In genomic region chr4:156547891-156548290, GRCh38 we compare ENCODE assay signal across 28 cellular contexts.
DNase-seq lines count a peak whose midpoint lies in the region; ATAC-seq, FAIRE-seq and TF ChIP-seq lines count a peak whose summit lies in the region.
"Had no signal": no experiment of that assay in that cellular context is flagged by ENCODE, and none has a peak within 500 bp of the region (broad histone marks: within the 10 kb centered on the region; RNA-seq: fewer than 3 reads in every experiment).

No MANE protein-coding gene starts in this region.

- H2BK120ac ChIP-seq in mesenchymal stem cell (ENCODE audit: low read depth, low read length): no peak overlapping the region

- H3K27ac ChIP-seq in A549: no peak overlapping the region
- peak overlapping the region; percentile 29 for H3K27ac ChIP-seq in brain microvascular endothelial cell
- no peak overlapping the region for H3K27ac ChIP-seq in mesenchymal stem cell (ENCODE audit: low read length, poor library complexity, severe bottlenecking)
- no peak overlapping the region for H3K27ac ChIP-seq in CD4-positive, alpha-beta T cell (ENCODE audit: low read depth, low read length)
- H3K27ac ChIP-seq: BLaER1, dorsolateral prefrontal cortex, left lung had no signal

- TF ChIP-seq RAD21 in A549 (conservative IDR thresholded peaks at IDR 0.05 in 1 of 2, IDR thresholded peaks at IDR 0.05 in 1 of 2): no peak

- TF ChIP-seq POLR2A in A549 (IDR thresholded peaks at IDR 0.05; ENCODE audit: low read length): no peak

- no peak overlapping the region for H3K4ac ChIP-seq in mesenchymal stem cell (ENCODE audit: low read depth in 1 of 2, low read length in 2 of 2)

- no peaks in the 10 kb centered on the region for H3K4me1 Mint-ChIP-seq in CD4-positive, alpha-beta T cell (ENCODE audit: low read depth)

- TF ChIP-seq CTCF in A549 (IDR thresholded peaks at IDR 0.05) (no peak), brain microvascular endothelial cell (IDR thresholded peaks at IDR 0.05; ENCODE audit: low read depth, low read length, missing control alignments) (no peak)
- TF ChIP-seq CTCF in CD4-positive, alpha-beta T cell (IDR thresholded peaks at IDR 0.05): no peak

- no peaks in the 10 kb centered on the region for H3K79me1 ChIP-seq in mesenchymal stem cell (replicated peaks; ENCODE audit: low read length, poor library complexity, severe bottlenecking)

- DNase-seq in A549 (ENCODE audit: low read depth in 1 of 2, low spot score in 1 of 2) (no peak), NCI-H226 (peak; percentile 43), brain microvascular endothelial cell (no peak), mesenchymal stem cell (peak; percentile 63), SW480 (ENCODE audit: low spot score) (no peak), NCI-H1694 (lab: John Stamatoyannopoulos, UW) (no peak)
- DNase-seq in activated CD4-positive, alpha-beta T cell treated with anti-CD3 and anti-CD28 coated beads, Interleukin-2, amount 50 U/mL, for 48 hours: no peak
- no peak for DNase-seq in CD4-positive, alpha-beta T cell
- DNase-seq: activated CD4-positive, alpha-beta T cell treated with anti-CD3 and anti-CD28 coated beads for 4 hours; activated naive CD4-positive, alpha-beta T cell treated with Interleukin-2 at 50 U/mL for 16 hours; activated T-cell treated with anti-CD3 and anti-CD28 coated beads, Interleukin-2, amount 50 U/mL, for 48 hours; COR-L47; DMS79; dorsolateral prefrontal cortex; H7; left lung; mucosa of descending colon; NCI-H146; NCI-H2171; NCI-H524 treated with DMSO at 0.1 percent for 48 hours; NK-92 treated with Interleukin-12 subunit alpha and Interleukin-12 subunit beta, amount 100 ng/mL, for 24 hours; right cardiac atrium; T-helper 2 cell; transverse colon had no signal

- no peak overlapping the region for H3K4me3 Mint-ChIP-seq in CD4-positive, alpha-beta T cell
- H3K4me3 Mint-ChIP-seq: stimulated activated naive CD8-positive, alpha-beta T cell treated with anti-CD3 and anti-CD28 coated beads, Interleukin-15, Interleukin-2, amounts not matched to agents 100 ng/mL and 50 ng/mL, for 24 hours had no signal

- no peak overlapping the region for H3K9ac ChIP-seq in mesenchymal stem cell (ENCODE audit: low read length)
- H3K9ac ChIP-seq: BLaER1 had no signal

- TF ChIP-seq EP300 in A549 (IDR thresholded peaks at IDR 0.05): no peak

- H4K91ac ChIP-seq in mesenchymal stem cell (ENCODE audit: low read length): no peak overlapping the region

- CTCF ChIA-PET in A549 (lab: Yijun Ruan, JAX): no interaction called here
- CTCF ChIA-PET in CD4-positive, alpha-beta T cell (lab: Charles Lee): no interaction called here

- H2AFZ ChIP-seq in mesenchymal stem cell (ENCODE audit: low read depth, low read length): no peak overlapping the region

- H3K27ac Mint-ChIP-seq in CD4-positive, alpha-beta T cell: no peak overlapping the region
- H3K27ac Mint-ChIP-seq: stimulated activated naive CD8-positive, alpha-beta T cell treated with anti-CD3 and anti-CD28 coated beads, Interleukin-15, Interleukin-2, amounts not matched to agents 100 ng/mL and 50 ng/mL, for 24 hours had no signal

- intact Hi-C loops in CD4-positive, alpha-beta T cell (cut with DNase I, micrococcal nuclease): no loop called here

- no peak for FAIRE-seq in A549 (lab: Jason Lieb, UNC)
- FAIRE-seq: A204.1, GM12878 had no signal

- no peak overlapping the region for H3K23ac ChIP-seq in mesenchymal stem cell (ENCODE audit: low read length in 2 of 2)

- ATAC-seq in A549: no peak
- no peak for ATAC-seq in CD4-positive, alpha-beta T cell (ENCODE audit: poor library complexity)
- ATAC-seq: GM12878, mucosa of descending colon, right cardiac atrium had no signal

- no peaks in the 10 kb centered on the region for H3K36me3 Mint-ChIP-seq in CD4-positive, alpha-beta T cell (ENCODE audit: low read depth)

- H2BK5ac ChIP-seq in mesenchymal stem cell (ENCODE audit: low read depth, low read length, poor library complexity, severe bottlenecking): no peak overlapping the region

- H2BK15ac ChIP-seq in mesenchymal stem cell (ENCODE audit: low read depth, poor library complexity, severe bottlenecking): no peak overlapping the region

- H3K14ac ChIP-seq in mesenchymal stem cell (ENCODE audit: low read length in 2 of 2): no peak overlapping the region

- peaks cover 2% of the 10 kb centered on the region for H3K9me3 Mint-ChIP-seq in CD4-positive, alpha-beta T cell

- no peak overlapping the region for H2AK5ac ChIP-seq in mesenchymal stem cell (ENCODE audit: low read length, severe bottlenecking)

- in situ Hi-C loops in brain microvascular endothelial cell (cut with HindIII; ENCODE audit: low pct_ligation_motif_present, low sequenced_read_pairs): no loop called here

- no peaks in the 10 kb centered on the region for H3K27me3 ChIP-seq in brain microvascular endothelial cell (replicated peaks)
- no peaks in the 10 kb centered on the region for H3K27me3 ChIP-seq in mesenchymal stem cell (ENCODE audit: control insufficient read depth in 1 of 2, insufficient read depth in 1 of 2, low read length in 2 of 2)
- no peaks in the 10 kb centered on the region for H3K27me3 ChIP-seq in CD4-positive, alpha-beta T cell (ENCODE audit: control insufficient read depth, insufficient read depth, low read length)
- H3K27me3 ChIP-seq: BLaER1, dorsolateral prefrontal cortex, left lung, transverse colon had no signal

- H3K18ac ChIP-seq in mesenchymal stem cell (ENCODE audit: low read depth in 1 of 2, low read length in 2 of 2): no peak overlapping the region

- H3K9me3 ChIP-seq in A549 (no peaks in the 10 kb centered on the region), mesenchymal stem cell (ENCODE audit: control insufficient read depth, low read length) (no peaks in the 10 kb centered on the region)
- H3K9me3 ChIP-seq in CD4-positive, alpha-beta T cell (ENCODE audit: control insufficient read depth, low read length): no peaks in the 10 kb centered on the region
- H3K9me3 ChIP-seq: BLaER1, left lung, mucosa of descending colon, transverse colon had no signal

- H4K8ac ChIP-seq in mesenchymal stem cell (ENCODE audit: low read length): no peak overlapping the region

- WGBS in A549 (ENCODE audit: missing lambda C conversion rate): 39% methylated on average over 2 of the region's 2 CpGs
- WGBS in mesenchymal stem cell: 0% methylated on average over 1 of the region's 2 CpGs

- H3K4me3 ChIP-seq in A549 (no peak overlapping the region), brain microvascular endothelial cell (ENCODE audit: low read depth, low read length) (no peak overlapping the region), mesenchymal stem cell (ENCODE audit: insufficient read depth in 1 of 2, low read depth in 1 of 2, low read length in 2 of 2) (no peak overlapping the region)
- H3K4me3 ChIP-seq: BLaER1, dorsolateral prefrontal cortex, GM12878, left lung, mucosa of descending colon, transverse colon had no signal

- POLR2A ChIA-PET in A549 (lab: Yijun Ruan, JAX): no interaction called here
- POLR2A ChIA-PET in CD4-positive, alpha-beta T cell (lab: Charles Lee): no interaction called here

- H3K36me3 ChIP-seq in brain microvascular endothelial cell (replicated peaks) (no peaks in the 10 kb centered on the region), mesenchymal stem cell (ENCODE audit: control insufficient read depth in 1 of 2, insufficient read depth in 2 of 2, low read depth in 1 of 2, low read length in 2 of 2) (no peaks in the 10 kb centered on the region)
- H3K36me3 ChIP-seq: BLaER1, left lung, transverse colon had no signal

- H2BK12ac ChIP-seq in mesenchymal stem cell (ENCODE audit: low read length in 2 of 2): no peak overlapping the region

- H3K4me2 ChIP-seq in A549: peak overlapping the region; percentile 26; the same call in 2 of the 3 replicates
- no peak overlapping the region for H3K4me2 ChIP-seq in mesenchymal stem cell (ENCODE audit: low read length, poor library complexity, severe bottlenecking)
- H3K4me2 ChIP-seq: BLaER1 had no signal

- H3K4me1 ChIP-seq in A549: peaks cover 4% of the 10 kb centered on the region; the same call in 1 of the 3 replicates
- no peaks in the 10 kb centered on the region for H3K4me1 ChIP-seq in mesenchymal stem cell (ENCODE audit: control insufficient read depth, insufficient read depth, low read depth, low read length)
- H3K4me1 ChIP-seq: BLaER1 had no signal

- H3K27me3 Mint-ChIP-seq in CD4-positive, alpha-beta T cell: no peaks in the 10 kb centered on the region
- H3K27me3 Mint-ChIP-seq: stimulated activated naive CD8-positive, alpha-beta T cell treated with anti-CD3 and anti-CD28 coated beads, Interleukin-15, Interleukin-2, amounts not matched to agents 100 ng/mL and 50 ng/mL, for 24 hours had no signal

TF ChIP-seq in A549, 52 proteins besides CTCF, POLR2A, EP300 and RAD21:
- TF ChIP-seq EHMT2 (IDR thresholded peaks at IDR 0.05; ENCODE audit: low read depth) (no peak), JUN (IDR thresholded peaks at IDR 0.05) (no peak), HOXB13 (CRISPR knock-in tag; IDR thresholded peaks at IDR 0.05; ENCODE audit: low read depth) (no peak), FOSB (CRISPR knock-in tag; IDR thresholded peaks at IDR 0.05) (no peak), HOXA7 (CRISPR knock-in tag; IDR thresholded peaks at IDR 0.05) (no peak)

Comparison
In these comparisons a context has a peak if more than half of its experiments do, and no peak if none do; other contexts are left out.
1. DNase-seq: peak in NCI-H226 (single experiment) and mesenchymal stem cell (single experiment); none in A549 (0 of 2), brain microvascular endothelial cell (single experiment), SW480 (single experiment), activated CD4-positive, alpha-beta T cell treated with anti-CD3 and anti-CD28 coated beads, Interleukin-2, amount 50 U/mL, for 48 hours (0 of 2), NCI-H1694 (single experiment) and CD4-positive, alpha-beta T cell (0 of 10).